Comparison of ENCODE assay signal across 35 cellular contexts in the genomic region with DNA sequence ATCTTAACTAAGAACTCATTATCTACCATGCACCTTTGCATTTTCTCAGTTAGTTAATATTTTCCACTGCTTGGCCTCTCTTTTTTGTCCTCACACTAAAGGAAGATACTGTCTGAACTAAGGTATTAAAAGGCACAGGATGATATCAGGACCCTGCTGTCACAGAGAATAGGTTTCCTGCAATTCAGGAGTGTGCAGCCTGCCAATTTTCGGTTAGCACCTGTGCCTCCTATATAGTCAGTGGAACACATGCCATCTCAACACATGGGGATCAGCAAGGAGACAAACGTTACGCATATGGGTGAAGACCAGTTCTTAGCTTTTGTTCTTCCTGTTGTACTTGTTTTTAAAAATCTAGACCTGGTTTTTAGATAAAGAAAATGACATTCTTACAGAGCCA.
"Had no signal": no experiment of that assay in that cellular context is flagged by ENCODE, and none has a peak within 500 bp of the region (broad histone marks: within the 10 kb centered on the region; RNA-seq: fewer than 3 reads in every experiment).

No MANE protein-coding gene starts in this region.

- H3K4me1 ChIP-seq: SJCRH30 had no signal

- H3K4me3 ChIP-seq: MG63, SJCRH30, SK-N-MC had no signal

- H3K27ac ChIP-seq: brain microvascular endothelial cell, SJCRH30, SK-N-MC, WERI-Rb-1 had no signal

- H3K27me3 ChIP-seq: brain microvascular endothelial cell, MG63, SJCRH30 had no signal

- H3K9me3 ChIP-seq: SJCRH30 had no signal

- DNase-seq: activated CD4-positive, alpha-beta memory T cell treated with anti-CD3 and anti-CD28 coated beads, Interleukin-2, amount 10 ng/mL, durations not matched to agents 7 days and 5 days; activated CD4-positive, alpha-beta T cell treated with anti-CD3 and anti-CD28 coated beads for 1 hour; activated CD4-positive, alpha-beta T cell treated with anti-CD3 and anti-CD28 coated beads for 48 hours; activated CD4-positive, CD25-positive, alpha-beta regulatory T cell; activated CD8-positive, alpha-beta memory T cell treated with anti-CD3 and anti-CD28 coated beads for 24 hours; activated CD8-positive, alpha-beta memory T cell treated with anti-CD3 and anti-CD28 coated beads, Interleukin-2, amount 10 ng/mL, durations not matched to agents 7 days and 5 days; activated CD8-positive, alpha-beta memory T cell treated with anti-CD3 and anti-CD28 coated beads, Interleukin-2, amount 50 U/mL, for 48 hours; activated effector memory CD4-positive, alpha-beta T cell treated with Interleukin-2 at 50 U/mL for 16 hours; activated naive CD4-positive, alpha-beta T cell; activated naive CD4-positive, alpha-beta T cell treated with anti-CD3 and anti-CD28 coated beads, Interleukin-2, amount 50 U/mL, for 16 hours; activated naive CD8-positive, alpha-beta T cell treated with anti-CD3 and anti-CD28 coated beads for 36 hours; activated T-cell treated with anti-CD3 and anti-CD28 coated beads, Interleukin-2, amount 50 U/mL, for 48 hours; amniotic stem cell; aorta; brain microvascular endothelial cell; central memory CD4-positive, alpha-beta T cell; cortex of kidney; Kasumi-1; KBM-7; MG63; NCI-H1048; NCI-H1105 treated with DMSO at 0.1 percent for 48 hours; NCI-H1436; NCI-H187; NCI-H2107; NCI-H226; NCI-H510A; NCI-H526; NCI-H774; SHP77; SJCRH30; T1000; WERI-Rb-1 had no signal

- ATAC-seq: activated CD8-positive, alpha-beta memory T cell treated with anti-CD3 and anti-CD28 coated beads, Interleukin-2, amount 10 ng/mL, durations not matched to agents 7 days and 5 days; Panc1 had no signal

- H3K36me3 ChIP-seq: brain microvascular endothelial cell, MG63, SJCRH30, WERI-Rb-1 had no signal
